ENCODE assay signal across 8 cellular contexts in genomic region chr19:20051841-20052768, GRCh38. TPM values are rescaled to one million over a fixed set of nuclear protein-coding genes. Genes with fewer than 3 reads are reported as not detected.
DNase-seq lines count a peak whose midpoint lies in the region; ATAC-seq and TF ChIP-seq lines count a peak whose summit lies in the region.

No MANE protein-coding gene starts in this region.

- peak; percentile 29 for TF ChIP-seq POLR2A in GM19099 (IDR thresholded peaks at IDR 0.05; ENCODE audit: extremely low read depth, insufficient read length, low read depth)

- H3K4me1 ChIP-seq in OCI-LY3 (ENCODE audit: low read length) = peaks cover 10% of the 10 kb centered on the region; the same call in 1 of the 2 replicates

- no peaks in the 10 kb centered on the region for H4K20me1 ChIP-seq in OCI-LY3 (ENCODE audit: insufficient read depth, low read length)

- no peaks in the 10 kb centered on the region for H3K36me3 ChIP-seq in OCI-LY3 (replicated peaks; ENCODE audit: low read depth, low read length)

- H3K9ac ChIP-seq in OCI-LY3 (ENCODE audit: low read length) = peak overlapping the region; percentile 70

- peak; percentile 91 for ATAC-seq in HG03457 (IDR thresholded peaks at IDR 0.05; ENCODE audit: unreplicated experiment)

- H3K27ac ChIP-seq in OCI-LY3 (ENCODE audit: low read length) = peak overlapping the region; percentile 24

- no peaks in the 10 kb centered on the region for H3K27me3 ChIP-seq in OCI-LY3 (ENCODE audit: low read depth, low read length)

- H3K79me2 ChIP-seq in OCI-LY3 (ENCODE audit: low read length) = no peaks in the 10 kb centered on the region

- peak overlapping the region; percentile 92 for H3K4me2 ChIP-seq in OCI-LY3 (ENCODE audit: low read length)

- H2AFZ ChIP-seq in OCI-LY3 (ENCODE audit: low read depth, low read length) = peak overlapping the region; percentile 91

- no peak for TF ChIP-seq CTCF in OCI-LY3 (IDR thresholded peaks at IDR 0.05; ENCODE audit: low read depth, low read length)

- DNase-seq in AG08395 (ENCODE audit: low spot score) (peak; percentile 92), activated T-helper 1 cell treated with Interleukin-2 at 50 U/mL for 16 hours (ENCODE audit: low read depth) (peak; percentile 27), fibroblast of gingiva (ENCODE audit: low read depth) (peak; percentile 99), myocyte (ENCODE audit: low read depth) (peak; percentile 99)
- peak; percentile 44 for DNase-seq in stimulated activated CD8-positive, alpha-beta memory T cell treated with anti-CD3 and anti-CD28 coated beads, Interleukin-7, amount 100 ng/mL, for 24 hours (ENCODE audit: low read depth)

- H3K4me3 ChIP-seq in OCI-LY3 (ENCODE audit: low read length) = peak overlapping the region; percentile 86

- peaks cover 5% of the 10 kb centered on the region; the same call in 1 of the 2 replicates for H3K9me3 ChIP-seq in OCI-LY3 (ENCODE audit: insufficient read depth, low read length)

RNA-seq across cellular contexts. Expression of gene ZNF682, which starts 12.8 kb away (rescaled TPM):
- 3.1 and 3.2 TPM in 2 replicates for total RNA-seq in myocyte
- 3.3 TPM for polyA plus RNA-seq in myocyte (2012)

RNA-seq across cellular contexts. Expression of gene ZNF90, which starts 25.7 kb away (rescaled TPM):
- total RNA-seq in myocyte = not detected in 2 replicates
- polyA plus RNA-seq in myocyte (2012) = not detected

Comparison
In these comparisons a context has a peak if more than half of its experiments do, and no peak if none do; other contexts are left out.
1. Peak in every context shown above with its lines: DNase-seq, ATAC-seq, H3K4me3 ChIP-seq and H3K27ac ChIP-seq.
2. DNase-seq: peak in every context shown above with its lines; median percentile 99 in fibroblast of gingiva; 99 in myocyte; 92 in AG08395; 44 in stimulated activated CD8-positive, alpha-beta memory T cell treated with anti-CD3 and anti-CD28 coated beads, Interleukin-7, amount 100 ng/mL, for 24 hours; 27 in activated T-helper 1 cell treated with Interleukin-2 at 50 U/mL for 16 hours.